12 cellular contexts compared by ENCODE assay signal in genomic region chr10:97197030-97197500, GRCh38. TPM values are rescaled to one million over a fixed set of nuclear protein-coding genes. Genes with fewer than 3 reads are reported as not detected.
DNase-seq lines count a peak whose midpoint lies in the region; ATAC-seq and TF ChIP-seq lines count a peak whose summit lies in the region.
"Had no signal": no experiment of that assay in that cellular context is flagged by ENCODE, and none has a peak within 500 bp of the region (broad histone marks: within the 10 kb centered on the region; RNA-seq: fewer than 3 reads in every experiment).

No MANE protein-coding gene starts in this region.

- ATAC-seq in activated T-cell treated with anti-CD3 and anti-CD28 coated beads, Interleukin-2, amount 50 U/mL, for 72 hours (replicated peaks in 1 of 2) = no peak
- ATAC-seq in stimulated activated effector memory CD8-positive, alpha-beta T cell treated with anti-CD3 and anti-CD28 coated beads, Interleukin-12 subunit alpha, Interleukin-12 subunit beta, amount 100 ng/mL, for 72 hours = no peak
- no peak for ATAC-seq in GM21526 (IDR thresholded peaks at IDR 0.05; ENCODE audit: low FRiP score, unreplicated experiment)

- H3K27ac Mint-ChIP-seq in activated T-cell treated with anti-CD3 and anti-CD28 coated beads, Interleukin-2, amount 50 U/mL, for 72 hours = no peak overlapping the region
- no peak overlapping the region for H3K27ac Mint-ChIP-seq in activated T-cell treated with anti-CD3 and anti-CD28 coated beads, Interleukin-2, amount 50 U/mL, for 24 hours
- no peak overlapping the region for H3K27ac Mint-ChIP-seq in stimulated activated effector memory CD8-positive, alpha-beta T cell treated with anti-CD3 and anti-CD28 coated beads, Interleukin-12 subunit alpha, Interleukin-12 subunit beta, amount 100 ng/mL, for 72 hours

- no peak overlapping the region for H3K27ac ChIP-seq in OCI-LY3 (ENCODE audit: low read length)
- H3K27ac ChIP-seq: lower lobe of right lung had no signal

- no peaks in the 10 kb centered on the region for H4K20me1 ChIP-seq in OCI-LY3 (ENCODE audit: insufficient read depth, low read length)

- peaks cover 8% of the 10 kb centered on the region; the same call in 1 of the 2 replicates for H3K27me3 ChIP-seq in OCI-LY3 (ENCODE audit: low read depth, low read length)

- no peak for TF ChIP-seq CTCF in OCI-LY3 (IDR thresholded peaks at IDR 0.05; ENCODE audit: low read depth, low read length)

- peaks cover 44% of the 10 kb centered on the region for H3K27me3 Mint-ChIP-seq in activated T-cell treated with anti-CD3 and anti-CD28 coated beads, Interleukin-2, amount 50 U/mL, for 72 hours (ENCODE audit: low read depth)
- H3K27me3 Mint-ChIP-seq in activated T-cell treated with anti-CD3 and anti-CD28 coated beads, Interleukin-2, amount 50 U/mL, for 24 hours = peaks cover 25% of the 10 kb centered on the region

- DNase-seq in activated T-cell treated with anti-CD3 and anti-CD28 coated beads, Interleukin-2, amount 50 U/mL, for 72 hours = no peak
- DNase-seq in activated T-cell treated with anti-CD3 and anti-CD28 coated beads, Interleukin-2, amount 50 U/mL, for 24 hours = no peak
- peak; percentile 55 for DNase-seq in fibroblast of gingiva (ENCODE audit: low read depth)
- no peak for DNase-seq in stimulated activated effector memory CD8-positive, alpha-beta T cell treated with anti-CD3 and anti-CD28 coated beads, Interleukin-12 subunit alpha, Interleukin-12 subunit beta, amount 100 ng/mL, for 72 hours (ENCODE audit: low spot score in 2 of 2)
- no peak for DNase-seq in NCI-H1417 (lab: John Stamatoyannopoulos, UW)
- DNase-seq in SIG-M5 (lab: John Stamatoyannopoulos, UW) = no peak
- DNase-seq: lower lobe of right lung, NCI-H1048 had no signal

- H3K4me1 ChIP-seq in OCI-LY3 (ENCODE audit: low read length) = peaks cover 4% of the 10 kb centered on the region; the same call in 1 of the 2 replicates

- no peaks in the 10 kb centered on the region for H3K36me3 Mint-ChIP-seq in activated T-cell treated with anti-CD3 and anti-CD28 coated beads, Interleukin-2, amount 50 U/mL, for 72 hours (ENCODE audit: insufficient read depth in 2 of 2)
- H3K36me3 Mint-ChIP-seq in activated T-cell treated with anti-CD3 and anti-CD28 coated beads, Interleukin-2, amount 50 U/mL, for 24 hours (ENCODE audit: low read depth) = no peaks in the 10 kb centered on the region
- no peaks in the 10 kb centered on the region for H3K36me3 Mint-ChIP-seq in stimulated activated effector memory CD8-positive, alpha-beta T cell treated with anti-CD3 and anti-CD28 coated beads, Interleukin-12 subunit alpha, Interleukin-12 subunit beta, amount 100 ng/mL, for 72 hours

- H3K4me2 ChIP-seq in OCI-LY3 (ENCODE audit: low read length) = peak overlapping the region; percentile 93

- H3K4me1 Mint-ChIP-seq in activated T-cell treated with anti-CD3 and anti-CD28 coated beads, Interleukin-2, amount 50 U/mL, for 72 hours (ENCODE audit: low read depth) = peaks cover 13% of the 10 kb centered on the region
- peaks cover 25% of the 10 kb centered on the region for H3K4me1 Mint-ChIP-seq in activated T-cell treated with anti-CD3 and anti-CD28 coated beads, Interleukin-2, amount 50 U/mL, for 24 hours (ENCODE audit: low read depth)
- peaks cover 16% of the 10 kb centered on the region for H3K4me1 Mint-ChIP-seq in stimulated activated effector memory CD8-positive, alpha-beta T cell treated with anti-CD3 and anti-CD28 coated beads, Interleukin-12 subunit alpha, Interleukin-12 subunit beta, amount 100 ng/mL, for 72 hours

- H3K4me3 ChIP-seq in OCI-LY3 (ENCODE audit: low read length) = no peak overlapping the region

- H3K4me3 Mint-ChIP-seq in activated T-cell treated with anti-CD3 and anti-CD28 coated beads, Interleukin-2, amount 50 U/mL, for 72 hours = peak overlapping the region; percentile 41 to 79
- no peak overlapping the region for H3K4me3 Mint-ChIP-seq in activated T-cell treated with anti-CD3 and anti-CD28 coated beads, Interleukin-2, amount 50 U/mL, for 24 hours
- peak overlapping the region; percentile 73 for H3K4me3 Mint-ChIP-seq in stimulated activated effector memory CD8-positive, alpha-beta T cell treated with anti-CD3 and anti-CD28 coated beads, Interleukin-12 subunit alpha, Interleukin-12 subunit beta, amount 100 ng/mL, for 72 hours

- no peaks in the 10 kb centered on the region for H3K9me3 Mint-ChIP-seq in activated T-cell treated with anti-CD3 and anti-CD28 coated beads, Interleukin-2, amount 50 U/mL, for 72 hours
- no peaks in the 10 kb centered on the region for H3K9me3 Mint-ChIP-seq in activated T-cell treated with anti-CD3 and anti-CD28 coated beads, Interleukin-2, amount 50 U/mL, for 24 hours
- no peaks in the 10 kb centered on the region for H3K9me3 Mint-ChIP-seq in stimulated activated effector memory CD8-positive, alpha-beta T cell treated with anti-CD3 and anti-CD28 coated beads, Interleukin-12 subunit alpha, Interleukin-12 subunit beta, amount 100 ng/mL, for 72 hours

- no peak overlapping the region for H3K9ac ChIP-seq in OCI-LY3 (ENCODE audit: low read length)
- H3K9ac ChIP-seq: SK-N-SH had no signal

- no peaks in the 10 kb centered on the region for H3K9me3 ChIP-seq in OCI-LY3 (ENCODE audit: insufficient read depth, low read length)
- H3K9me3 ChIP-seq: lower lobe of right lung, SK-N-SH had no signal

- H3K36me3 ChIP-seq in OCI-LY3 (replicated peaks; ENCODE audit: low read depth, low read length) = no peaks in the 10 kb centered on the region
- H3K36me3 ChIP-seq: lower lobe of right lung had no signal

- no peaks in the 10 kb centered on the region for H3K79me2 ChIP-seq in OCI-LY3 (ENCODE audit: low read length)

- no peak overlapping the region for H2AFZ ChIP-seq in OCI-LY3 (ENCODE audit: low read depth, low read length)

RNA-seq across cellular contexts. Expression of gene SLIT1, which starts 11.3 kb away (rescaled TPM):
- total RNA-seq in activated T-cell treated with anti-CD3 and anti-CD28 coated beads, Interleukin-2, amount 50 U/mL, for 72 hours = 1 to 10 TPM in 1 of 2 donors, under 1 TPM in 1; 0.65 to 1.3 TPM
- total RNA-seq: HT1080 had no signal
